Comparison of ENCODE assay signal across 14 cellular contexts in genomic region chrX:48899078-48899410, GRCh38. TPM values are rescaled to one million over a fixed set of nuclear protein-coding genes. Genes with fewer than 3 reads are reported as not detected.
DNase-seq lines count a peak whose midpoint lies in the region; ATAC-seq and TF ChIP-seq lines count a peak whose summit lies in the region.
"Had no signal": no experiment of that assay in that cellular context is flagged by ENCODE, and none has a peak within 500 bp of the region (broad histone marks: within the 10 kb centered on the region; RNA-seq: fewer than 3 reads in every experiment).

No MANE protein-coding gene starts in this region.

- peaks cover 13% of the 10 kb centered on the region for H3K4me1 ChIP-seq in KMS-11 (ENCODE audit: low read depth, poor library complexity, severe bottlenecking)

- H3K36me3 Mint-ChIP-seq in activated CD4-positive, alpha-beta T cell treated with anti-CD3 and anti-CD28 coated beads, Interleukin-2, amount 10 ng/mL, durations not matched to agents 7 days and 5 days (ENCODE audit: low read depth) = peaks cover 22% of the 10 kb centered on the region
- peaks cover 3% of the 10 kb centered on the region for H3K36me3 Mint-ChIP-seq in activated naive CD8-positive, alpha-beta T cell treated with anti-CD3 and anti-CD28 coated beads, Interleukin-2, amount 10 ng/mL, durations not matched to agents 7 days and 5 days
- peaks cover 4% of the 10 kb centered on the region for H3K36me3 Mint-ChIP-seq in progenitor cell of endocrine pancreas (ENCODE audit: insufficient read depth)

- peak overlapping the region; percentile 80 for H3K4me2 ChIP-seq in KMS-11

- H4K20me1 ChIP-seq in KMS-11 (ENCODE audit: insufficient read depth) = no peaks in the 10 kb centered on the region

- no peak overlapping the region for H3K4me3 ChIP-seq in KMS-11 (IDR thresholded peaks at IDR 0.05; ENCODE audit: insufficient read depth, low read depth, low read length)

- H3K27me3 ChIP-seq in KMS-11 (ENCODE audit: insufficient read depth, low read depth) = no peaks in the 10 kb centered on the region
- H3K27me3 ChIP-seq: upper lobe of right lung had no signal

- no peak overlapping the region for H2AFZ ChIP-seq in KMS-11 (ENCODE audit: low read depth)

- CTCF ChIA-PET in activated CD4-positive, alpha-beta T cell treated with anti-CD3 and anti-CD28 coated beads, Interleukin-2, amount 10 ng/mL, durations not matched to agents 7 days and 5 days (lab: Charles Lee) = interaction anchor here (1.1 kb wide), 1 partner anchor 47 kb away, joined by 4 read pairs; no protein-coding TSS in a partner anchor

- H3K4me3 Mint-ChIP-seq in activated CD4-positive, alpha-beta T cell treated with anti-CD3 and anti-CD28 coated beads, Interleukin-2, amount 10 ng/mL, durations not matched to agents 7 days and 5 days = peak overlapping the region; percentile 96
- peak overlapping the region; percentile 37 for H3K4me3 Mint-ChIP-seq in activated naive CD8-positive, alpha-beta T cell treated with anti-CD3 and anti-CD28 coated beads, Interleukin-2, amount 10 ng/mL, durations not matched to agents 7 days and 5 days
- H3K4me3 Mint-ChIP-seq in progenitor cell of endocrine pancreas (ENCODE audit: low read depth) = peak overlapping the region; percentile 38

- no peak overlapping the region for H3K27ac Mint-ChIP-seq in activated CD4-positive, alpha-beta T cell treated with anti-CD3 and anti-CD28 coated beads, Interleukin-2, amount 10 ng/mL, durations not matched to agents 7 days and 5 days
- no peak overlapping the region for H3K27ac Mint-ChIP-seq in activated naive CD8-positive, alpha-beta T cell treated with anti-CD3 and anti-CD28 coated beads, Interleukin-2, amount 10 ng/mL, durations not matched to agents 7 days and 5 days
- no peak overlapping the region for H3K27ac Mint-ChIP-seq in progenitor cell of endocrine pancreas

- ATAC-seq in activated naive CD8-positive, alpha-beta T cell treated with anti-CD3 and anti-CD28 coated beads, Interleukin-2, amount 10 ng/mL, durations not matched to agents 7 days and 5 days (ENCODE audit: low read depth) = no peak
- ATAC-seq in HG02970 (IDR thresholded peaks at IDR 0.05; ENCODE audit: low FRiP score, unreplicated experiment) = no peak
- ATAC-seq: sciatic nerve, upper lobe of right lung had no signal

- H3K9me3 Mint-ChIP-seq in activated CD4-positive, alpha-beta T cell treated with anti-CD3 and anti-CD28 coated beads, Interleukin-2, amount 10 ng/mL, durations not matched to agents 7 days and 5 days = no peaks in the 10 kb centered on the region
- no peaks in the 10 kb centered on the region for H3K9me3 Mint-ChIP-seq in activated naive CD8-positive, alpha-beta T cell treated with anti-CD3 and anti-CD28 coated beads, Interleukin-2, amount 10 ng/mL, durations not matched to agents 7 days and 5 days
- peaks cover 6% of the 10 kb centered on the region for H3K9me3 Mint-ChIP-seq in progenitor cell of endocrine pancreas (ENCODE audit: low read depth)

- H3K27me3 Mint-ChIP-seq in activated CD4-positive, alpha-beta T cell treated with anti-CD3 and anti-CD28 coated beads, Interleukin-2, amount 10 ng/mL, durations not matched to agents 7 days and 5 days = no peaks in the 10 kb centered on the region
- no peaks in the 10 kb centered on the region for H3K27me3 Mint-ChIP-seq in activated naive CD8-positive, alpha-beta T cell treated with anti-CD3 and anti-CD28 coated beads, Interleukin-2, amount 10 ng/mL, durations not matched to agents 7 days and 5 days
- H3K27me3 Mint-ChIP-seq in progenitor cell of endocrine pancreas = no peaks in the 10 kb centered on the region

- peaks cover 14% of the 10 kb centered on the region for H3K4me1 Mint-ChIP-seq in activated CD4-positive, alpha-beta T cell treated with anti-CD3 and anti-CD28 coated beads, Interleukin-2, amount 10 ng/mL, durations not matched to agents 7 days and 5 days
- peaks cover 8% of the 10 kb centered on the region for H3K4me1 Mint-ChIP-seq in activated naive CD8-positive, alpha-beta T cell treated with anti-CD3 and anti-CD28 coated beads, Interleukin-2, amount 10 ng/mL, durations not matched to agents 7 days and 5 days
- H3K4me1 Mint-ChIP-seq in progenitor cell of endocrine pancreas (ENCODE audit: low read depth) = peaks cover 7% of the 10 kb centered on the region

- no peaks in the 10 kb centered on the region for H3K36me3 ChIP-seq in KMS-11 (ENCODE audit: insufficient read depth)

- TF ChIP-seq CTCF in KMS-11 (conservative IDR thresholded peaks at IDR 0.05; ENCODE audit: low read depth, low read length) (no peak), progenitor cell of endocrine pancreas (IDR thresholded peaks at IDR 0.05; ENCODE audit: unreplicated experiment) (no peak)

- peaks cover 33% of the 10 kb centered on the region; the same call in 1 of the 2 replicates for H3K79me2 ChIP-seq in KMS-11 (ENCODE audit: insufficient read depth, low read depth)

- no peak for DNase-seq in activated CD4-positive, alpha-beta T cell treated with anti-CD3 and anti-CD28 coated beads, Interleukin-2, amount 10 ng/mL, durations not matched to agents 7 days and 5 days
- DNase-seq in activated CD4-positive, alpha-beta T cell treated with anti-CD3 and anti-CD28 coated beads, Interleukin-2, amount 50 U/mL, for 1 hour = no peak
- no peak for DNase-seq in activated naive CD8-positive, alpha-beta T cell treated with anti-CD3 and anti-CD28 coated beads, Interleukin-2, amount 10 ng/mL, durations not matched to agents 7 days and 5 days
- DNase-seq in progenitor cell of endocrine pancreas (ENCODE audit: low spot score, unreplicated experiment) (no peak), NCI-H187 treated with DMSO at 0.1 percent for 48 hours (lab: John Stamatoyannopoulos, UW) (no peak), AG08396 (ENCODE audit: low spot score) (no peak)
- DNase-seq: cortex of kidney, EL, NCI-H226, SHP77 treated with DMSO at 0.1 percent for 48 hours, upper lobe of right lung had no signal

- POLR2A ChIA-PET in activated CD4-positive, alpha-beta T cell treated with anti-CD3 and anti-CD28 coated beads, Interleukin-2, amount 10 ng/mL, durations not matched to agents 7 days and 5 days (lab: Charles Lee) = no interaction called here
- POLR2A ChIA-PET in activated naive CD8-positive, alpha-beta T cell treated with anti-CD3 and anti-CD28 coated beads, Interleukin-2, amount 10 ng/mL, durations not matched to agents 7 days and 5 days (lab: Charles Lee) = interaction anchor here (1.8 kb wide), 2 partner anchors 13 to 41 kb away, joined by 8 to 21 read pairs; partner anchors contain the start of gene SLC35A2

- H3K27ac ChIP-seq in KMS-11 = peak overlapping the region; percentile 91

- peak overlapping the region; percentile 85; the same call in 1 of the 2 replicates for H3K9ac ChIP-seq in KMS-11

RNA-seq across cellular contexts. Expression of gene PQBP1, which starts 1.3 kb away (rescaled TPM):
- total RNA-seq in activated CD4-positive, alpha-beta T cell treated with anti-CD3 and anti-CD28 coated beads, Interleukin-2, amount 10 ng/mL, durations not matched to agents 7 days and 5 days = 10 to 100 TPM; 69.4 to 77.6 TPM
- total RNA-seq in activated naive CD8-positive, alpha-beta T cell treated with anti-CD3 and anti-CD28 coated beads, Interleukin-2, amount 10 ng/mL, durations not matched to agents 7 days and 5 days = 10 to 100 TPM; 58.2 to 61.0 TPM
- total RNA-seq in progenitor cell of endocrine pancreas = 71.5 and 75.4 TPM in 2 replicates

RNA-seq across cellular contexts. Expression of gene TIMM17B, which starts 1.5 kb away (rescaled TPM):
- 10 to 100 TPM; 39.9 to 45.8 TPM for total RNA-seq in activated CD4-positive, alpha-beta T cell treated with anti-CD3 and anti-CD28 coated beads, Interleukin-2, amount 10 ng/mL, durations not matched to agents 7 days and 5 days
- total RNA-seq in activated naive CD8-positive, alpha-beta T cell treated with anti-CD3 and anti-CD28 coated beads, Interleukin-2, amount 10 ng/mL, durations not matched to agents 7 days and 5 days = 10 to 100 TPM; 39.2 to 44.5 TPM
- 68.1 and 73.8 TPM in 2 replicates for total RNA-seq in progenitor cell of endocrine pancreas

RNA-seq across cellular contexts. Expression of gene SLC35A2, which starts 12.4 kb away (rescaled TPM):
- 10 to 100 TPM; 14.0 to 16.8 TPM for total RNA-seq in activated CD4-positive, alpha-beta T cell treated with anti-CD3 and anti-CD28 coated beads, Interleukin-2, amount 10 ng/mL, durations not matched to agents 7 days and 5 days
- 10 to 100 TPM; 12.7 to 14.1 TPM for total RNA-seq in activated naive CD8-positive, alpha-beta T cell treated with anti-CD3 and anti-CD28 coated beads, Interleukin-2, amount 10 ng/mL, durations not matched to agents 7 days and 5 days
- 33.9 and 34.9 TPM in 2 replicates for total RNA-seq in progenitor cell of endocrine pancreas

RNA-seq across cellular contexts. Expression of gene PIM2, which starts 19.8 kb away (rescaled TPM):
- 100 to 1,000 TPM; 152 to 154 TPM for total RNA-seq in activated CD4-positive, alpha-beta T cell treated with anti-CD3 and anti-CD28 coated beads, Interleukin-2, amount 10 ng/mL, durations not matched to agents 7 days and 5 days
- 10 to 100 TPM; 63.1 to 63.2 TPM for total RNA-seq in activated naive CD8-positive, alpha-beta T cell treated with anti-CD3 and anti-CD28 coated beads, Interleukin-2, amount 10 ng/mL, durations not matched to agents 7 days and 5 days
- total RNA-seq in progenitor cell of endocrine pancreas = 9.9 and 10.4 TPM in 2 replicates

RNA-seq across cellular contexts. Expression of gene OTUD5, which starts 58.4 kb away (rescaled TPM):
- 10 to 100 TPM; 49.0 to 54.1 TPM for total RNA-seq in activated CD4-positive, alpha-beta T cell treated with anti-CD3 and anti-CD28 coated beads, Interleukin-2, amount 10 ng/mL, durations not matched to agents 7 days and 5 days
- total RNA-seq in activated naive CD8-positive, alpha-beta T cell treated with anti-CD3 and anti-CD28 coated beads, Interleukin-2, amount 10 ng/mL, durations not matched to agents 7 days and 5 days = 10 to 100 TPM; 60.7 to 62.4 TPM
- total RNA-seq in progenitor cell of endocrine pancreas = 52.5 and 53.3 TPM in 2 replicates

Comparison
In these comparisons a context has a peak if more than half of its experiments do, and no peak if none do; other contexts are left out.
1. H3K4me3 Mint-ChIP-seq: peak in every context shown above with its lines; median percentile 96 in activated CD4-positive, alpha-beta T cell treated with anti-CD3 and anti-CD28 coated beads, Interleukin-2, amount 10 ng/mL, durations not matched to agents 7 days and 5 days; 38 in progenitor cell of endocrine pancreas; 37 in activated naive CD8-positive, alpha-beta T cell treated with anti-CD3 and anti-CD28 coated beads, Interleukin-2, amount 10 ng/mL, durations not matched to agents 7 days and 5 days.